2 cellular contexts compared by ENCODE assay signal in the genomic region with DNA sequence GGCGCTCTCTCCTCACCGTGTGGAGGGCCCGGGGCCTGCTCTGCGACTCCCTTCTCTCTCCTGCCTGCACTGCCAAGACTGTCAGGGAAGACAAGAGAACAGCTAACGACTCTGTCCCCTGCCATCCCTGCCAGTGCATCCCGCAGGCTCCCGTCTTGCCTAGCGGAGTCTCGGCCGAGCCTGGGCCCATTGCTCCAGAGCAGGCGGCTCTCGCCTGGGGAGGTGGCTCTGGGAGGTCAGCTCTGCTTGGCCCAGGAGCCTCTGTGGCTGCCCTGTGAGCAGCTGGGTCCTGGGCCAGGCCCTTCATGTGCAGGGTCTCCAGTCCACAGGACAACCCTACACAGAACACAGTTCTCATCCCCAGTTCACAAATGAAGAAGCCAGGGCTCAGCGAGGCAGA.
TF ChIP-seq lines count a peak whose summit lies in the region.

No MANE protein-coding gene starts in this region.

TF ChIP-seq in GM23338, 12 proteins besides CTCF, POLR2A, EP300 and RAD21 (continues in another document):
- TF ChIP-seq, protein P1, sequence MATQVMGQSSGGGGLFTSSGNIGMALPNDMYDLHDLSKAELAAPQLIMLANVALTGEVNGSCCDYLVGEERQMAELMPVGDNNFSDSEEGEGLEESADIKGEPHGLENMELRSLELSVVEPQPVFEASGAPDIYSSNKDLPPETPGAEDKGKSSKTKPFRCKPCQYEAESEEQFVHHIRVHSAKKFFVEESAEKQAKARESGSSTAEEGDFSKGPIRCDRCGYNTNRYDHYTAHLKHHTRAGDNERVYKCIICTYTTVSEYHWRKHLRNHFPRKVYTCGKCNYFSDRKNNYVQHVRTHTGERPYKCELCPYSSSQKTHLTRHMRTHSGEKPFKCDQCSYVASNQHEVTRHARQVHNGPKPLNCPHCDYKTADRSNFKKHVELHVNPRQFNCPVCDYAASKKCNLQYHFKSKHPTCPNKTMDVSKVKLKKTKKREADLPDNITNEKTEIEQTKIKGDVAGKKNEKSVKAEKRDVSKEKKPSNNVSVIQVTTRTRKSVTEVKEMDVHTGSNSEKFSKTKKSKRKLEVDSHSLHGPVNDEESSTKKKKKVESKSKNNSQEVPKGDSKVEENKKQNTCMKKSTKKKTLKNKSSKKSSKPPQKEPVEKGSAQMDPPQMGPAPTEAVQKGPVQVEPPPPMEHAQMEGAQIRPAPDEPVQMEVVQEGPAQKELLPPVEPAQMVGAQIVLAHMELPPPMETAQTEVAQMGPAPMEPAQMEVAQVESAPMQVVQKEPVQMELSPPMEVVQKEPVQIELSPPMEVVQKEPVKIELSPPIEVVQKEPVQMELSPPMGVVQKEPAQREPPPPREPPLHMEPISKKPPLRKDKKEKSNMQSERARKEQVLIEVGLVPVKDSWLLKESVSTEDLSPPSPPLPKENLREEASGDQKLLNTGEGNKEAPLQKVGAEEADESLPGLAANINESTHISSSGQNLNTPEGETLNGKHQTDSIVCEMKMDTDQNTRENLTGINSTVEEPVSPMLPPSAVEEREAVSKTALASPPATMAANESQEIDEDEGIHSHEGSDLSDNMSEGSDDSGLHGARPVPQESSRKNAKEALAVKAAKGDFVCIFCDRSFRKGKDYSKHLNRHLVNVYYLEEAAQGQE (IDR thresholded peaks at IDR 0.05; ENCODE audit: unreplicated experiment) = no peak
- TF ChIP-seq, protein P2, sequence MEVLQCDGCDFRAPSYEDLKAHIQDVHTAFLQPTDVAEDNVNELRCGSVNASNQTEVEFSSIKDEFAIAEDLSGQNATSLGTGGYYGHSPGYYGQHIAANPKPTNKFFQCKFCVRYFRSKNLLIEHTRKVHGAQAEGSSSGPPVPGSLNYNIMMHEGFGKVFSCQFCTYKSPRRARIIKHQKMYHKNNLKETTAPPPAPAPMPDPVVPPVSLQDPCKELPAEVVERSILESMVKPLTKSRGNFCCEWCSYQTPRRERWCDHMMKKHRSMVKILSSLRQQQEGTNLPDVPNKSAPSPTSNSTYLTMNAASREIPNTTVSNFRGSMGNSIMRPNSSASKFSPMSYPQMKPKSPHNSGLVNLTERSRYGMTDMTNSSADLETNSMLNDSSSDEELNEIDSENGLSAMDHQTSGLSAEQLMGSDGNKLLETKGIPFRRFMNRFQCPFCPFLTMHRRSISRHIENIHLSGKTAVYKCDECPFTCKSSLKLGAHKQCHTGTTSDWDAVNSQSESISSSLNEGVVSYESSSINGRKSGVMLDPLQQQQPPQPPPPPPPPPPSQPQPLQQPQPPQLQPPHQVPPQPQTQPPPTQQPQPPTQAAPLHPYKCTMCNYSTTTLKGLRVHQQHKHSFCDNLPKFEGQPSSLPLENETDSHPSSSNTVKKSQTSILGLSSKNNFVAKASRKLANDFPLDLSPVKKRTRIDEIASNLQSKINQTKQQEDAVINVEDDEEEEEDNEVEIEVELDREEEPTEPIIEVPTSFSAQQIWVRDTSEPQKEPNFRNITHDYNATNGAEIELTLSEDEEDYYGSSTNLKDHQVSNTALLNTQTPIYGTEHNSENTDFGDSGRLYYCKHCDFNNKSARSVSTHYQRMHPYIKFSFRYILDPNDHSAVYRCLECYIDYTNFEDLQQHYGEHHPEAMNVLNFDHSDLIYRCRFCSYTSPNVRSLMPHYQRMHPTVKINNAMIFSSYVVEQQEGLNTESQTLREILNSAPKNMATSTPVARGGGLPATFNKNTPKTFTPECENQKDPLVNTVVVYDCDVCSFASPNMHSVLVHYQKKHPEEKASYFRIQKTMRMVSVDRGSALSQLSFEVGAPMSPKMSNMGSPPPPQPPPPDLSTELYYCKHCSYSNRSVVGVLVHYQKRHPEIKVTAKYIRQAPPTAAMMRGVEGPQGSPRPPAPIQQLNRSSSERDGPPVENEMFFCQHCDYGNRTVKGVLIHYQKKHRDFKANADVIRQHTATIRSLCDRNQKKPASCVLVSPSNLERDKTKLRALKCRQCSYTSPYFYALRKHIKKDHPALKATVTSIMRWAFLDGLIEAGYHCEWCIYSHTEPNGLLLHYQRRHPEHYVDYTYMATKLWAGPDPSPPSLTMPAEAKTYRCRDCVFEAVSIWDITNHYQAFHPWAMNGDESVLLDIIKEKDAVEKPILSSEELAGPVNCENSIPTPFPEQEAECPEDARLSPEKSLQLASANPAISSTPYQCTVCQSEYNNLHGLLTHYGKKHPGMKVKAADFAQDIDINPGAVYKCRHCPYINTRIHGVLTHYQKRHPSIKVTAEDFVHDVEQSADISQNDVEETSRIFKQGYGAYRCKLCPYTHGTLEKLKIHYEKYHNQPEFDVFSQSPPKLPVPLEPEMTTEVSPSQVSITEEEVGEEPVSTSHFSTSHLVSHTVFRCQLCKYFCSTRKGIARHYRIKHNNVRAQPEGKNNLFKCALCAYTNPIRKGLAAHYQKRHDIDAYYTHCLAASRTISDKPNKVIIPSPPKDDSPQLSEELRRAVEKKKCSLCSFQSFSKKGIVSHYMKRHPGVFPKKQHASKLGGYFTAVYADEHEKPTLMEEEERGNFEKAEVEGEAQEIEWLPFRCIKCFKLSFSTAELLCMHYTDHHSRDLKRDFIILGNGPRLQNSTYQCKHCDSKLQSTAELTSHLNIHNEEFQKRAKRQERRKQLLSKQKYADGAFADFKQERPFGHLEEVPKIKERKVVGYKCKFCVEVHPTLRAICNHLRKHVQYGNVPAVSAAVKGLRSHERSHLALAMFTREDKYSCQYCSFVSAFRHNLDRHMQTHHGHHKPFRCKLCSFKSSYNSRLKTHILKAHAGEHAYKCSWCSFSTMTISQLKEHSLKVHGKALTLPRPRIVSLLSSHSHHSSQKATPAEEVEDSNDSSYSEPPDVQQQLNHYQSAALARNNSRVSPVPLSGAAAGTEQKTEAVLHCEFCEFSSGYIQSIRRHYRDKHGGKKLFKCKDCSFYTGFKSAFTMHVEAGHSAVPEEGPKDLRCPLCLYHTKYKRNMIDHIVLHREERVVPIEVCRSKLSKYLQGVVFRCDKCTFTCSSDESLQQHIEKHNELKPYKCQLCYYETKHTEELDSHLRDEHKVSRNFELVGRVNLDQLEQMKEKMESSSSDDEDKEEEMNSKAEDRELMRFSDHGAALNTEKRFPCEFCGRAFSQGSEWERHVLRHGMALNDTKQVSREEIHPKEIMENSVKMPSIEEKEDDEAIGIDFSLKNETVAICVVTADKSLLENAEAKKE (CRISPR knock-in tag; IDR thresholded peaks at IDR 0.05) = no peak
- TF ChIP-seq, protein P3, sequence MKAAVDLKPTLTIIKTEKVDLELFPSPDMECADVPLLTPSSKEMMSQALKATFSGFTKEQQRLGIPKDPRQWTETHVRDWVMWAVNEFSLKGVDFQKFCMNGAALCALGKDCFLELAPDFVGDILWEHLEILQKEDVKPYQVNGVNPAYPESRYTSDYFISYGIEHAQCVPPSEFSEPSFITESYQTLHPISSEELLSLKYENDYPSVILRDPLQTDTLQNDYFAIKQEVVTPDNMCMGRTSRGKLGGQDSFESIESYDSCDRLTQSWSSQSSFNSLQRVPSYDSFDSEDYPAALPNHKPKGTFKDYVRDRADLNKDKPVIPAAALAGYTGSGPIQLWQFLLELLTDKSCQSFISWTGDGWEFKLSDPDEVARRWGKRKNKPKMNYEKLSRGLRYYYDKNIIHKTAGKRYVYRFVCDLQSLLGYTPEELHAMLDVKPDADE (IDR thresholded peaks at IDR 0.05) = no peak
- TF ChIP-seq EZH2 (IDR thresholded peaks at IDR 0.05; ENCODE audit: low read depth, unreplicated experiment) (no peak), ZNF331 (CRISPR knock-in tag; IDR thresholded peaks at IDR 0.05; ENCODE audit: low read depth) (no peak), POLR2AphosphoS5 (IDR thresholded peaks at IDR 0.05; ENCODE audit: low read depth) (no peak), EZH2phosphoT487 (IDR thresholded peaks at IDR 0.05; ENCODE audit: unreplicated experiment) (no peak), NANOG (IDR thresholded peaks at IDR 0.05; ENCODE audit: borderline replicate concordance) (no peak), CREB1 (CRISPR knock-in tag; IDR thresholded peaks at IDR 0.05; ENCODE audit: low read depth) (no peak), ZNF114 (CRISPR knock-in tag; IDR thresholded peaks at IDR 0.05) (no peak)

TF ChIP-seq in SK-N-SH, 30 proteins besides CTCF, POLR2A, EP300 and RAD21:
- TF ChIP-seq CHD2 (IDR thresholded peaks at IDR 0.05; ENCODE audit: low read length, partially characterized antibody) (no peak), GABPA (IDR thresholded peaks at IDR 0.05; ENCODE audit: low read depth) (no peak), NRF1 (IDR thresholded peaks at IDR 0.05; ENCODE audit: low read depth, low read length) (no peak), TAF1 (IDR thresholded peaks at IDR 0.05; ENCODE audit: borderline replicate concordance, low read depth, low read length) (no peak), YY1 (IDR thresholded peaks at IDR 0.05; ENCODE audit: low read depth) (no peak), RCOR1 (IDR thresholded peaks at IDR 0.05; ENCODE audit: low read length) (no peak), POLR2AphosphoS5 (IDR thresholded peaks at IDR 0.05; ENCODE audit: low read depth, low read length) (no peak), FOXM1 (IDR thresholded peaks at IDR 0.05; ENCODE audit: low read depth) (no peak), FOSL2 (IDR thresholded peaks at IDR 0.05; ENCODE audit: borderline replicate concordance, low read depth) (no peak), GATA2 (CRISPR knock-in tag; IDR thresholded peaks at IDR 0.05) (no peak), RFX5 (IDR thresholded peaks at IDR 0.05; ENCODE audit: low read length) (no peak), JUND (IDR thresholded peaks at IDR 0.05) (no peak), ELF1 (IDR thresholded peaks at IDR 0.05) (no peak), EZH2phosphoT487 (IDR thresholded peaks at IDR 0.05; ENCODE audit: borderline replicate concordance, low read depth) (no peak), NFIC (IDR thresholded peaks at IDR 0.05; ENCODE audit: borderline replicate concordance) (no peak)
- TF ChIP-seq, protein P4, sequence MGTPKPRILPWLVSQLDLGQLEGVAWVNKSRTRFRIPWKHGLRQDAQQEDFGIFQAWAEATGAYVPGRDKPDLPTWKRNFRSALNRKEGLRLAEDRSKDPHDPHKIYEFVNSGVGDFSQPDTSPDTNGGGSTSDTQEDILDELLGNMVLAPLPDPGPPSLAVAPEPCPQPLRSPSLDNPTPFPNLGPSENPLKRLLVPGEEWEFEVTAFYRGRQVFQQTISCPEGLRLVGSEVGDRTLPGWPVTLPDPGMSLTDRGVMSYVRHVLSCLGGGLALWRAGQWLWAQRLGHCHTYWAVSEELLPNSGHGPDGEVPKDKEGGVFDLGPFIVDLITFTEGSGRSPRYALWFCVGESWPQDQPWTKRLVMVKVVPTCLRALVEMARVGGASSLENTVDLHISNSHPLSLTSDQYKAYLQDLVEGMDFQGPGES (IDR thresholded peaks at IDR 0.05; ENCODE audit: low read depth, low read length) = no peak
- TF ChIP-seq, protein P5, sequence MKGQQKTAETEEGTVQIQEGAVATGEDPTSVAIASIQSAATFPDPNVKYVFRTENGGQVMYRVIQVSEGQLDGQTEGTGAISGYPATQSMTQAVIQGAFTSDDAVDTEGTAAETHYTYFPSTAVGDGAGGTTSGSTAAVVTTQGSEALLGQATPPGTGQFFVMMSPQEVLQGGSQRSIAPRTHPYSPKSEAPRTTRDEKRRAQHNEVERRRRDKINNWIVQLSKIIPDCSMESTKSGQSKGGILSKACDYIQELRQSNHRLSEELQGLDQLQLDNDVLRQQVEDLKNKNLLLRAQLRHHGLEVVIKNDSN (IDR thresholded peaks at IDR 0.05; ENCODE audit: borderline replicate concordance, low read depth) = no peak
- TF ChIP-seq, protein P6, sequence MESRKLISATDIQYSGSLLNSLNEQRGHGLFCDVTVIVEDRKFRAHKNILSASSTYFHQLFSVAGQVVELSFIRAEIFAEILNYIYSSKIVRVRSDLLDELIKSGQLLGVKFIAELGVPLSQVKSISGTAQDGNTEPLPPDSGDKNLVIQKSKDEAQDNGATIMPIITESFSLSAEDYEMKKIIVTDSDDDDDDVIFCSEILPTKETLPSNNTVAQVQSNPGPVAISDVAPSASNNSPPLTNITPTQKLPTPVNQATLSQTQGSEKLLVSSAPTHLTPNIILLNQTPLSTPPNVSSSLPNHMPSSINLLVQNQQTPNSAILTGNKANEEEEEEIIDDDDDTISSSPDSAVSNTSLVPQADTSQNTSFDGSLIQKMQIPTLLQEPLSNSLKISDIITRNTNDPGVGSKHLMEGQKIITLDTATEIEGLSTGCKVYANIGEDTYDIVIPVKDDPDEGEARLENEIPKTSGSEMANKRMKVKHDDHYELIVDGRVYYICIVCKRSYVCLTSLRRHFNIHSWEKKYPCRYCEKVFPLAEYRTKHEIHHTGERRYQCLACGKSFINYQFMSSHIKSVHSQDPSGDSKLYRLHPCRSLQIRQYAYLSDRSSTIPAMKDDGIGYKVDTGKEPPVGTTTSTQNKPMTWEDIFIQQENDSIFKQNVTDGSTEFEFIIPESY (IDR thresholded peaks at IDR 0.05; ENCODE audit: borderline replicate concordance, low read depth) = no peak
- TF ChIP-seq, protein P7, sequence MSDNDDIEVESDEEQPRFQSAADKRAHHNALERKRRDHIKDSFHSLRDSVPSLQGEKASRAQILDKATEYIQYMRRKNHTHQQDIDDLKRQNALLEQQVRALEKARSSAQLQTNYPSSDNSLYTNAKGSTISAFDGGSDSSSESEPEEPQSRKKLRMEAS (IDR thresholded peaks at IDR 0.05; ENCODE audit: low read depth) = no peak
